In the genomic region with DNA sequence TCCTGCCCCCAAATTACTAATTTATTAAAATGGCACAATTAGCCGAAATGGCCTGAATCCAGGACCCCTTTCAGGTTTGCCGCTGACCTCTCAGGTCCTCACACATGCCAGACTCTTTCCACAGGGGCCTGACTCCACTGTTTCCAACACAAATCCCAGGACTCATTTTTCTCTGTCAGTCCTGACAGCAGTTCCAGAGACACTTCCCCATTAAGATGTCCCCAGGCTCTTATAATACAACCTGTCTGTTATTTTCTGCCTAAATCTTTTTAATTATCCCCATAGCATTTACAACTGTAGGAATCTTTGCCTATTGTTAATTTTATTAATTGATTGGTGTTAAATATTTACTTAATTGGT, we compare ENCODE assay signal across 17 cellular contexts. TPM values are rescaled to one million over a fixed set of nuclear protein-coding genes. Genes with fewer than 3 reads are reported as not detected.
DNase-seq lines count a peak whose midpoint lies in the region; ATAC-seq and TF ChIP-seq lines count a peak whose summit lies in the region.
"Had no signal": no experiment of that assay in that cellular context is flagged by ENCODE, and none has a peak within 500 bp of the region (broad histone marks: within the 10 kb centered on the region; RNA-seq: fewer than 3 reads in every experiment).

No MANE protein-coding gene starts in this region.

- TF ChIP-seq POLR2A in gastrocnemius medialis (IDR thresholded peaks at IDR 0.05) (no peak), erythroblast (IDR thresholded peaks at IDR 0.05; ENCODE audit: low read length) (no peak)

- no peaks in the 10 kb centered on the region for H3K9me2 ChIP-seq in OCI-LY7 (ENCODE audit: insufficient read depth, low read length)

- peak; percentile 6 for DNase-seq in activated CD4-positive, alpha-beta memory T cell treated with anti-CD3 and anti-CD28 coated beads, Interleukin-2, amount 10 ng/mL, durations not matched to agents 7 days and 5 days
- DNase-seq in activated CD4-positive, alpha-beta memory T cell treated with anti-CD3 and anti-CD28 coated beads for 36 hours = no peak
- no peak for DNase-seq in OCI-LY7 (ENCODE audit: low spot score)
- DNase-seq in islet precursor cell = peak; percentile 21
- peak; percentile 9 for DNase-seq in ureter (ENCODE audit: low spot score)
- DNase-seq in gastrocnemius medialis = no peak
- DNase-seq in erythroblast (lab: John Stamatoyannopoulos, UW) = no peak
- DNase-seq: Calu3; CD8-positive, alpha-beta T cell; DMS79 treated with DMSO at 0.1 percent for 48 hours; GF-D8; H9 had no signal

- POLR2A ChIA-PET in activated CD4-positive, alpha-beta memory T cell treated with anti-CD3 and anti-CD28 coated beads, Interleukin-2, amount 10 ng/mL, durations not matched to agents 7 days and 5 days (lab: Charles Lee) = interaction anchor here (0.8 kb wide), 1 partner anchor 18 kb away, joined by 3 read pairs; no protein-coding TSS in a partner anchor
- POLR2A ChIA-PET in activated CD4-positive, alpha-beta memory T cell treated with anti-CD3 and anti-CD28 coated beads for 36 hours (lab: Charles Lee) = no interaction called here
- POLR2A ChIA-PET in OCI-LY7 (lab: Charles Lee) = interaction anchor here (1.3 kb wide), 1 partner anchor 18 kb away, joined by 4 read pairs; no protein-coding TSS in a partner anchor

- H3K9me3 Mint-ChIP-seq in activated CD4-positive, alpha-beta memory T cell treated with anti-CD3 and anti-CD28 coated beads, Interleukin-2, amount 10 ng/mL, durations not matched to agents 7 days and 5 days = peaks cover 2% of the 10 kb centered on the region
- H3K9me3 Mint-ChIP-seq in activated CD4-positive, alpha-beta memory T cell treated with anti-CD3 and anti-CD28 coated beads for 36 hours = peaks cover 13% of the 10 kb centered on the region
- H3K9me3 Mint-ChIP-seq: H9 had no signal

- H3K4me2 ChIP-seq in OCI-LY7 (ENCODE audit: low read length) = 0 out of 2 replicates have a peak overlapping the region, but pooled peaks have one; percentile 9
- H3K4me2 ChIP-seq: A549 had no signal

- no peak overlapping the region for H3K27ac ChIP-seq in OCI-LY7 (ENCODE audit: low read depth, low read length, poor library complexity, severe bottlenecking)
- no peak overlapping the region for H3K27ac ChIP-seq in gastrocnemius medialis
- H3K27ac ChIP-seq: 22Rv1, A549 had no signal

- no peak overlapping the region for H3K27ac Mint-ChIP-seq in activated CD4-positive, alpha-beta memory T cell treated with anti-CD3 and anti-CD28 coated beads, Interleukin-2, amount 10 ng/mL, durations not matched to agents 7 days and 5 days
- H3K27ac Mint-ChIP-seq in activated CD4-positive, alpha-beta memory T cell treated with anti-CD3 and anti-CD28 coated beads for 36 hours = no peak overlapping the region

- no TSS peak for BruUV-seq in OCI-LY7 (replicated peaks; lab: Mats Ljungman, UMichigan)

- no peaks in the 10 kb centered on the region for H3K79me2 ChIP-seq in OCI-LY7 (ENCODE audit: insufficient read depth, low read depth, low read length)

- H3K27me3 ChIP-seq in gastrocnemius medialis = peaks cover 0 to 5% (median 0%) of the 10 kb centered on the region in 3 donors
- H3K27me3 ChIP-seq: BLaER1 treated with 17β-estradiol and CSF1 and Interleukin-3, amounts not matched to agents 10 nM and 100 nM had no signal

- no peaks in the 10 kb centered on the region for H4K20me1 ChIP-seq in OCI-LY7 (ENCODE audit: insufficient read depth, low read length)
- H4K20me1 ChIP-seq: BLaER1 treated with 17β-estradiol and CSF1 and Interleukin-3, amounts not matched to agents 10 nM and 100 nM had no signal

- in situ Hi-C loops in gastrocnemius medialis (cut with MboI; ENCODE audit: low sequenced_read_pairs in 4 of 4) = no loop called here

- intact Hi-C loops in activated CD4-positive, alpha-beta memory T cell treated with anti-CD3 and anti-CD28 coated beads for 36 hours (cut with micrococcal nuclease) = no loop called here
- intact Hi-C loops in OCI-LY7 (cut with micrococcal nuclease; ENCODE audit: unreplicated experiment) = no loop called here
- intact Hi-C loops in gastrocnemius medialis (cut with DNase I; ENCODE audit: low total_unique reads) = no loop called here

- no peaks in the 10 kb centered on the region for H3K36me3 Mint-ChIP-seq in activated CD4-positive, alpha-beta memory T cell treated with anti-CD3 and anti-CD28 coated beads, Interleukin-2, amount 10 ng/mL, durations not matched to agents 7 days and 5 days (ENCODE audit: low read depth)
- H3K36me3 Mint-ChIP-seq in activated CD4-positive, alpha-beta memory T cell treated with anti-CD3 and anti-CD28 coated beads for 36 hours = no peaks in the 10 kb centered on the region

- H3K9me3 ChIP-seq in OCI-LY7 (ENCODE audit: low read length) (peaks cover 15% of the 10 kb centered on the region; the same call in 1 of the 2 replicates), gastrocnemius medialis (no peaks in the 10 kb centered on the region)
- H3K9me3 ChIP-seq: A549 had no signal

- ATAC-seq in gastrocnemius medialis (no peak), GM21723 (IDR thresholded peaks at IDR 0.05; ENCODE audit: unreplicated experiment) (no peak)

- no peak overlapping the region for H3K4me3 ChIP-seq in OCI-LY7 (ENCODE audit: low read depth, low read length, poor library complexity, severe bottlenecking)
- H3K4me3 ChIP-seq in gastrocnemius medialis = no peak overlapping the region
- H3K4me3 ChIP-seq: A549; BLaER1 treated with 17β-estradiol and CSF1 and Interleukin-3, amounts not matched to agents 10 nM and 100 nM had no signal

- no peak overlapping the region for H2AFZ ChIP-seq in OCI-LY7 (ENCODE audit: low read length)

- H3K4me1 ChIP-seq in OCI-LY7 (ENCODE audit: insufficient read depth, low read length, poor library complexity, severe bottlenecking) (peaks cover 56% of the 10 kb centered on the region), gastrocnemius medialis (no peaks in the 10 kb centered on the region)
- H3K4me1 ChIP-seq: A549 had no signal

- peaks cover 23% of the 10 kb centered on the region for H3K27me3 Mint-ChIP-seq in activated CD4-positive, alpha-beta memory T cell treated with anti-CD3 and anti-CD28 coated beads, Interleukin-2, amount 10 ng/mL, durations not matched to agents 7 days and 5 days
- H3K27me3 Mint-ChIP-seq in activated CD4-positive, alpha-beta memory T cell treated with anti-CD3 and anti-CD28 coated beads for 36 hours = no peaks in the 10 kb centered on the region

- CTCF ChIA-PET in activated CD4-positive, alpha-beta memory T cell treated with anti-CD3 and anti-CD28 coated beads, Interleukin-2, amount 10 ng/mL, durations not matched to agents 7 days and 5 days (lab: Charles Lee) = interaction anchor here (0.6 to 10.3 kb wide), 8 partner anchors 22 to 295 kb away, joined by 4 to 235 read pairs (median 16); no protein-coding TSS in a partner anchor
- CTCF ChIA-PET in activated CD4-positive, alpha-beta memory T cell treated with anti-CD3 and anti-CD28 coated beads for 36 hours (lab: Charles Lee) = interaction anchor here (1.0 to 9.1 kb wide), 5 partner anchors 27 to 125 kb away, joined by 3 to 286 read pairs (median 28); no protein-coding TSS in a partner anchor
- CTCF ChIA-PET in OCI-LY7 (lab: Charles Lee; ENCODE audit: unreplicated experiment) = interaction anchor here (1.1 kb wide), 1 partner anchor 23 kb away, joined by 3 read pairs; no protein-coding TSS in a partner anchor

- H3K4me3 Mint-ChIP-seq in activated CD4-positive, alpha-beta memory T cell treated with anti-CD3 and anti-CD28 coated beads, Interleukin-2, amount 10 ng/mL, durations not matched to agents 7 days and 5 days = no peak overlapping the region
- H3K4me3 Mint-ChIP-seq in activated CD4-positive, alpha-beta memory T cell treated with anti-CD3 and anti-CD28 coated beads for 36 hours = no peak overlapping the region
- H3K4me3 Mint-ChIP-seq: CD8-positive, alpha-beta T cell; H9 had no signal

- H3K4me1 Mint-ChIP-seq in activated CD4-positive, alpha-beta memory T cell treated with anti-CD3 and anti-CD28 coated beads, Interleukin-2, amount 10 ng/mL, durations not matched to agents 7 days and 5 days = no peaks in the 10 kb centered on the region
- no peaks in the 10 kb centered on the region for H3K4me1 Mint-ChIP-seq in activated CD4-positive, alpha-beta memory T cell treated with anti-CD3 and anti-CD28 coated beads for 36 hours (ENCODE audit: low read depth)
- H3K4me1 Mint-ChIP-seq: H9 had no signal

- H3K36me3 ChIP-seq in OCI-LY7 (ENCODE audit: insufficient read depth, low read length) (peaks cover 8% of the 10 kb centered on the region; the same call in 1 of the 2 replicates), gastrocnemius medialis (no peaks in the 10 kb centered on the region)

- TF ChIP-seq CTCF in OCI-LY7 (conservative IDR thresholded peaks at IDR 0.05; ENCODE audit: low read length) (no peak), gastrocnemius medialis (IDR thresholded peaks at IDR 0.05 in 4 of 5, conservative IDR thresholded peaks at IDR 0.05 in 1 of 5) (no peak)

RNA-seq across cellular contexts. Expression of gene IGLL5, which starts 9.4 kb away (rescaled TPM):
- total RNA-seq in activated CD4-positive, alpha-beta memory T cell treated with anti-CD3 and anti-CD28 coated beads, Interleukin-2, amount 10 ng/mL, durations not matched to agents 7 days and 5 days = not detected
- not detected for total RNA-seq in activated CD4-positive, alpha-beta memory T cell treated with anti-CD3 and anti-CD28 coated beads for 36 hours
- total RNA-seq in OCI-LY7 (2014; rRNA removed; shearing (Covaris generic)) = 219 TPM in 2 replicates
- total RNA-seq in OCI-LY7 (2022) (364 and 387 TPM in 2 replicates), ureter (34.5 TPM), gastrocnemius medialis (under 1 TPM in 1 of 4 donors, not detected in 3; 0.49 TPM)
- total RNA-seq: Calu3, H1, H9 had no signal

Comparison
In these comparisons a context has a peak if more than half of its experiments do, and no peak if none do; other contexts are left out.
1. DNase-seq: peak in activated CD4-positive, alpha-beta memory T cell treated with anti-CD3 and anti-CD28 coated beads, Interleukin-2, amount 10 ng/mL, durations not matched to agents 7 days and 5 days (single experiment), islet precursor cell (single experiment) and ureter (single experiment); none in activated CD4-positive, alpha-beta memory T cell treated with anti-CD3 and anti-CD28 coated beads for 36 hours (single experiment), OCI-LY7 (single experiment), gastrocnemius medialis (0 of 2) and erythroblast (0 of 2).
2. RNA of gene IGLL5, which starts 9.4 kb away (total RNA-seq): 219 to 387 TPM in OCI-LY7 and 34.5 TPM in ureter (single experiment); not detected in activated CD4-positive, alpha-beta memory T cell treated with anti-CD3 and anti-CD28 coated beads, Interleukin-2, amount 10 ng/mL, durations not matched to agents 7 days and 5 days, not detected in activated CD4-positive, alpha-beta memory T cell treated with anti-CD3 and anti-CD28 coated beads for 36 hours and 0.49 TPM in gastrocnemius medialis; every median in the first group is over 10 times any median in the second.